1 cellular context compared by ENCODE assay signal in genomic region chr13:93201992-93202558, GRCh38.
TF ChIP-seq lines count a peak whose summit lies in the region.

No MANE protein-coding gene starts in this region.

TF ChIP-seq in HepG2, 621 proteins besides CTCF, POLR2A, EP300 and RAD21 (continued from another document and continues in another):
- no peak for TF ChIP-seq SP5 (CRISPR knock-in tag; IDR thresholded peaks at IDR 0.05; ENCODE audit: borderline replicate concordance, low read depth)
- TF ChIP-seq, protein P1, sequence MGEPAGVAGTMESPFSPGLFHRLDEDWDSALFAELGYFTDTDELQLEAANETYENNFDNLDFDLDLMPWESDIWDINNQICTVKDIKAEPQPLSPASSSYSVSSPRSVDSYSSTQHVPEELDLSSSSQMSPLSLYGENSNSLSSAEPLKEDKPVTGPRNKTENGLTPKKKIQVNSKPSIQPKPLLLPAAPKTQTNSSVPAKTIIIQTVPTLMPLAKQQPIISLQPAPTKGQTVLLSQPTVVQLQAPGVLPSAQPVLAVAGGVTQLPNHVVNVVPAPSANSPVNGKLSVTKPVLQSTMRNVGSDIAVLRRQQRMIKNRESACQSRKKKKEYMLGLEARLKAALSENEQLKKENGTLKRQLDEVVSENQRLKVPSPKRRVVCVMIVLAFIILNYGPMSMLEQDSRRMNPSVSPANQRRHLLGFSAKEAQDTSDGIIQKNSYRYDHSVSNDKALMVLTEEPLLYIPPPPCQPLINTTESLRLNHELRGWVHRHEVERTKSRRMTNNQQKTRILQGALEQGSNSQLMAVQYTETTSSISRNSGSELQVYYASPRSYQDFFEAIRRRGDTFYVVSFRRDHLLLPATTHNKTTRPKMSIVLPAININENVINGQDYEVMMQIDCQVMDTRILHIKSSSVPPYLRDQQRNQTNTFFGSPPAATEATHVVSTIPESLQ (CRISPR knock-in tag; conservative IDR thresholded peaks at IDR 0.05): no peak
- no peak for TF ChIP-seq MZF1 (CRISPR knock-in tag; IDR thresholded peaks at IDR 0.05; ENCODE audit: borderline replicate concordance)
- TF ChIP-seq, protein P2, sequence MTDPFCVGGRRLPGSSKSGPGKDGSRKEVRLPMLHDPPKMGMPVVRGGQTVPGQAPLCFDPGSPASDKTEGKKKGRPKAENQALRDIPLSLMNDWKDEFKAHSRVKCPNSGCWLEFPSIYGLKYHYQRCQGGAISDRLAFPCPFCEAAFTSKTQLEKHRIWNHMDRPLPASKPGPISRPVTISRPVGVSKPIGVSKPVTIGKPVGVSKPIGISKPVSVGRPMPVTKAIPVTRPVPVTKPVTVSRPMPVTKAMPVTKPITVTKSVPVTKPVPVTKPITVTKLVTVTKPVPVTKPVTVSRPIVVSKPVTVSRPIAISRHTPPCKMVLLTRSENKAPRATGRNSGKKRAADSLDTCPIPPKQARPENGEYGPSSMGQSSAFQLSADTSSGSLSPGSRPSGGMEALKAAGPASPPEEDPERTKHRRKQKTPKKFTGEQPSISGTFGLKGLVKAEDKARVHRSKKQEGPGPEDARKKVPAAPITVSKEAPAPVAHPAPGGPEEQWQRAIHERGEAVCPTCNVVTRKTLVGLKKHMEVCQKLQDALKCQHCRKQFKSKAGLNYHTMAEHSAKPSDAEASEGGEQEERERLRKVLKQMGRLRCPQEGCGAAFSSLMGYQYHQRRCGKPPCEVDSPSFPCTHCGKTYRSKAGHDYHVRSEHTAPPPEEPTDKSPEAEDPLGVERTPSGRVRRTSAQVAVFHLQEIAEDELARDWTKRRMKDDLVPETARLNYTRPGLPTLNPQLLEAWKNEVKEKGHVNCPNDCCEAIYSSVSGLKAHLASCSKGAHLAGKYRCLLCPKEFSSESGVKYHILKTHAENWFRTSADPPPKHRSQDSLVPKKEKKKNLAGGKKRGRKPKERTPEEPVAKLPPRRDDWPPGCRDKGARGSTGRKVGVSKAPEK (CRISPR knock-in tag; IDR thresholded peaks at IDR 0.05; ENCODE audit: borderline replicate concordance): peak; percentile 77; the same call in 1 of the 2 replicates
- TF ChIP-seq RELA (CRISPR knock-in tag; IDR thresholded peaks at IDR 0.05): no peak
- TF ChIP-seq NFE2 (CRISPR knock-in tag; IDR thresholded peaks at IDR 0.05): no peak
- TF ChIP-seq ZNF503 (CRISPR knock-in tag; IDR thresholded peaks at IDR 0.05): peak; percentile 70; the same call in 1 of the 2 replicates
- TF ChIP-seq, protein P3, sequence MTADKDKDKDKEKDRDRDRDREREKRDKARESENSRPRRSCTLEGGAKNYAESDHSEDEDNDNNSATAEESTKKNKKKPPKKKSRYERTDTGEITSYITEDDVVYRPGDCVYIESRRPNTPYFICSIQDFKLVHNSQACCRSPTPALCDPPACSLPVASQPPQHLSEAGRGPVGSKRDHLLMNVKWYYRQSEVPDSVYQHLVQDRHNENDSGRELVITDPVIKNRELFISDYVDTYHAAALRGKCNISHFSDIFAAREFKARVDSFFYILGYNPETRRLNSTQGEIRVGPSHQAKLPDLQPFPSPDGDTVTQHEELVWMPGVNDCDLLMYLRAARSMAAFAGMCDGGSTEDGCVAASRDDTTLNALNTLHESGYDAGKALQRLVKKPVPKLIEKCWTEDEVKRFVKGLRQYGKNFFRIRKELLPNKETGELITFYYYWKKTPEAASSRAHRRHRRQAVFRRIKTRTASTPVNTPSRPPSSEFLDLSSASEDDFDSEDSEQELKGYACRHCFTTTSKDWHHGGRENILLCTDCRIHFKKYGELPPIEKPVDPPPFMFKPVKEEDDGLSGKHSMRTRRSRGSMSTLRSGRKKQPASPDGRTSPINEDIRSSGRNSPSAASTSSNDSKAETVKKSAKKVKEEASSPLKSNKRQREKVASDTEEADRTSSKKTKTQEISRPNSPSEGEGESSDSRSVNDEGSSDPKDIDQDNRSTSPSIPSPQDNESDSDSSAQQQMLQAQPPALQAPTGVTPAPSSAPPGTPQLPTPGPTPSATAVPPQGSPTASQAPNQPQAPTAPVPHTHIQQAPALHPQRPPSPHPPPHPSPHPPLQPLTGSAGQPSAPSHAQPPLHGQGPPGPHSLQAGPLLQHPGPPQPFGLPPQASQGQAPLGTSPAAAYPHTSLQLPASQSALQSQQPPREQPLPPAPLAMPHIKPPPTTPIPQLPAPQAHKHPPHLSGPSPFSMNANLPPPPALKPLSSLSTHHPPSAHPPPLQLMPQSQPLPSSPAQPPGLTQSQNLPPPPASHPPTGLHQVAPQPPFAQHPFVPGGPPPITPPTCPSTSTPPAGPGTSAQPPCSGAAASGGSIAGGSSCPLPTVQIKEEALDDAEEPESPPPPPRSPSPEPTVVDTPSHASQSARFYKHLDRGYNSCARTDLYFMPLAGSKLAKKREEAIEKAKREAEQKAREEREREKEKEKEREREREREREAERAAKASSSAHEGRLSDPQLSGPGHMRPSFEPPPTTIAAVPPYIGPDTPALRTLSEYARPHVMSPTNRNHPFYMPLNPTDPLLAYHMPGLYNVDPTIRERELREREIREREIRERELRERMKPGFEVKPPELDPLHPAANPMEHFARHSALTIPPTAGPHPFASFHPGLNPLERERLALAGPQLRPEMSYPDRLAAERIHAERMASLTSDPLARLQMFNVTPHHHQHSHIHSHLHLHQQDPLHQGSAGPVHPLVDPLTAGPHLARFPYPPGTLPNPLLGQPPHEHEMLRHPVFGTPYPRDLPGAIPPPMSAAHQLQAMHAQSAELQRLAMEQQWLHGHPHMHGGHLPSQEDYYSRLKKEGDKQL (CRISPR knock-in tag; IDR thresholded peaks at IDR 0.05; ENCODE audit: low read depth): peak; percentile 85
- TF ChIP-seq, protein P4, sequence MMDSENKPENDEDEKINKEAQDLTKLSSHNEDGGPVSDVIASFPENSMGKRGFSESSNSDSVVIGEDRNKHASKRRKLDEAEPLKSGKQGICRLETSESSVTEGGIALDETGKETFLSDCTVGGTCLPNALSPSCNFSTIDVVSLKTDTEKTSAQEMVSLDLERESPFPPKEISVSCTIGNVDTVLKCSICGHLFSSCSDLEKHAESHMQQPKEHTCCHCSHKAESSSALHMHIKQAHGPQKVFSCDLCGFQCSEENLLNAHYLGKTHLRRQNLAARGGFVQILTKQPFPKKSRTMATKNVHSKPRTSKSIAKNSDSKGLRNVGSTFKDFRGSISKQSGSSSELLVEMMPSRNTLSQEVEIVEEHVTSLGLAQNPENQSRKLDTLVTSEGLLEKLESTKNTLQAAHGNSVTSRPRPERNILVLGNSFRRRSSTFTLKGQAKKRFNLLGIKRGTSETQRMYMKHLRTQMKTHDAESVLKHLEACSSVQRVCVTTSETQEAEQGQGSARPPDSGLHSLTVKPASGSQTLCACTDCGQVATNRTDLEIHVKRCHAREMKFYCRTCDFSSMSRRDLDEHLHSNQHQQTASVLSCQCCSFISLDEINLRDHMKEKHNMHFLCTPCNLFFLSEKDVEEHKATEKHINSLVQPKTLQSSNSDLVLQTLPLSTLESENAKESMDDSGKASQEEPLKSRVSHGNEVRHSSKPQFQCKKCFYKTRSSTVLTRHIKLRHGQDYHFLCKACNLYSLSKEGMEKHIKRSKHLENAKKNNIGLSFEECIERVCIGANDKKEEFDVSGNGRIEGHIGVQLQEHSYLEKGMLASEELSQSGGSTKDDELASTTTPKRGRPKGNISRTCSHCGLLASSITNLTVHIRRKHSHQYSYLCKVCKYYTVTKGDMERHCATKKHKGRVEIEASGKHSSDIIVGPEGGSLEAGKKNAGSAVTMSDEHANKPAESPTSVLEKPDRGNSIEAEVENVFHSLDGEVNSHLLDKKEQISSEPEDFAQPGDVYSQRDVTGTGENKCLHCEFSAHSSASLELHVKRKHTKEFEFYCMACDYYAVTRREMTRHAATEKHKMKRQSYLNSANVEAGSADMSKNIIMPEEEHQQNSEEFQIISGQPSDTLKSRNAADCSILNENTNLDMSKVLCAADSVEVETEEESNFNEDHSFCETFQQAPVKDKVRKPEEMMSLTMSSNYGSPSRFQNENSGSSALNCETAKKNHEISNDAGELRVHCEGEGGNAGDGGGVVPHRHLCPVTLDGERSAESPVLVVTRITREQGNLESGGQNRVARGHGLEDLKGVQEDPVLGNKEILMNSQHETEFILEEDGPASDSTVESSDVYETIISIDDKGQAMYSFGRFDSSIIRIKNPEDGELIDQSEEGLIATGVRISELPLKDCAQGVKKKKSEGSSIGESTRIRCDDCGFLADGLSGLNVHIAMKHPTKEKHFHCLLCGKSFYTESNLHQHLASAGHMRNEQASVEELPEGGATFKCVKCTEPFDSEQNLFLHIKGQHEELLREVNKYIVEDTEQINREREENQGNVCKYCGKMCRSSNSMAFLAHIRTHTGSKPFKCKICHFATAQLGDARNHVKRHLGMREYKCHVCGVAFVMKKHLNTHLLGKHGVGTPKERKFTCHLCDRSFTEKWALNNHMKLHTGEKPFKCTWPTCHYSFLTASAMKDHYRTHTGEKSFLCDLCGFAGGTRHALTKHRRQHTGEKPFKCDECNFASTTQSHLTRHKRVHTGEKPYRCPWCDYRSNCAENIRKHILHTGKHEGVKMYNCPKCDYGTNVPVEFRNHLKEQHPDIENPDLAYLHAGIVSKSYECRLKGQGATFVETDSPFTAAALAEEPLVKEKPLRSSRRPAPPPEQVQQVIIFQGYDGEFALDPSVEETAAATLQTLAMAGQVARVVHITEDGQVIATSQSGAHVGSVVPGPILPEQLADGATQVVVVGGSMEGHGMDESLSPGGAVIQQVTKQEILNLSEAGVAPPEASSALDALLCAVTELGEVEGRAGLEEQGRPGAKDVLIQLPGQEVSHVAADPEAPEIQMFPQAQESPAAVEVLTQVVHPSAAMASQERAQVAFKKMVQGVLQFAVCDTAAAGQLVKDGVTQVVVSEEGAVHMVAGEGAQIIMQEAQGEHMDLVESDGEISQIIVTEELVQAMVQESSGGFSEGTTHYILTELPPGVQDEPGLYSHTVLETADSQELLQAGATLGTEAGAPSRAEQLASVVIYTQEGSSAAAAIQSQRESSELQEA (CRISPR knock-in tag; IDR thresholded peaks at IDR 0.05; ENCODE audit: not compliant biosample characterization): no peak
- peak; percentile 48; the same call in 1 of the 2 replicates for TF ChIP-seq MAX (IDR thresholded peaks at IDR 0.05)
- TF ChIP-seq EZH2 (conservative IDR thresholded peaks at IDR 0.05; ENCODE audit: low read depth, low read length): no peak
- TF ChIP-seq ZNF225 (CRISPR knock-in tag; IDR thresholded peaks at IDR 0.05): no peak
- TF ChIP-seq ZNF776 (CRISPR knock-in tag; IDR thresholded peaks at IDR 0.05): no peak
- TF ChIP-seq ZNF577 (CRISPR knock-in tag; IDR thresholded peaks at IDR 0.05; ENCODE audit: borderline replicate concordance, low read depth): no peak
- TF ChIP-seq TBX2 (CRISPR knock-in tag; IDR thresholded peaks at IDR 0.05; ENCODE audit: borderline replicate concordance): peak; percentile 82
- TF ChIP-seq SOX13 (IDR thresholded peaks at IDR 0.05): peak; percentile 75
- peak in 1 of 2 experiments; percentile 99; a peak in 2 of 4 replicates for TF ChIP-seq SOX13 (CRISPR knock-in tag; conservative IDR thresholded peaks at IDR 0.05 in 1 of 2, IDR thresholded peaks at IDR 0.05 in 1 of 2)
- no peak for TF ChIP-seq ZNF770 (CRISPR knock-in tag; IDR thresholded peaks at IDR 0.05)
- TF ChIP-seq, protein P5, sequence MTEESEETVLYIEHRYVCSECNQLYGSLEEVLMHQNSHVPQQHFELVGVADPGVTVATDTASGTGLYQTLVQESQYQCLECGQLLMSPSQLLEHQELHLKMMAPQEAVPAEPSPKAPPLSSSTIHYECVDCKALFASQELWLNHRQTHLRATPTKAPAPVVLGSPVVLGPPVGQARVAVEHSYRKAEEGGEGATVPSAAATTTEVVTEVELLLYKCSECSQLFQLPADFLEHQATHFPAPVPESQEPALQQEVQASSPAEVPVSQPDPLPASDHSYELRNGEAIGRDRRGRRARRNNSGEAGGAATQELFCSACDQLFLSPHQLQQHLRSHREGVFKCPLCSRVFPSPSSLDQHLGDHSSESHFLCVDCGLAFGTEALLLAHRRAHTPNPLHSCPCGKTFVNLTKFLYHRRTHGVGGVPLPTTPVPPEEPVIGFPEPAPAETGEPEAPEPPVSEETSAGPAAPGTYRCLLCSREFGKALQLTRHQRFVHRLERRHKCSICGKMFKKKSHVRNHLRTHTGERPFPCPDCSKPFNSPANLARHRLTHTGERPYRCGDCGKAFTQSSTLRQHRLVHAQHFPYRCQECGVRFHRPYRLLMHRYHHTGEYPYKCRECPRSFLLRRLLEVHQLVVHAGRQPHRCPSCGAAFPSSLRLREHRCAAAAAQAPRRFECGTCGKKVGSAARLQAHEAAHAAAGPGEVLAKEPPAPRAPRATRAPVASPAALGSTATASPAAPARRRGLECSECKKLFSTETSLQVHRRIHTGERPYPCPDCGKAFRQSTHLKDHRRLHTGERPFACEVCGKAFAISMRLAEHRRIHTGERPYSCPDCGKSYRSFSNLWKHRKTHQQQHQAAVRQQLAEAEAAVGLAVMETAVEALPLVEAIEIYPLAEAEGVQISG (CRISPR knock-in tag; IDR thresholded peaks at IDR 0.05): no peak
- TF ChIP-seq NCOA1 (CRISPR knock-in tag; IDR thresholded peaks at IDR 0.05): no peak
- TF ChIP-seq ZC3H13 (CRISPR knock-in tag; IDR thresholded peaks at IDR 0.05): no peak
- no peak for TF ChIP-seq ZKSCAN1 (IDR thresholded peaks at IDR 0.05; ENCODE audit: low read length)
- TF ChIP-seq ZNF235 (CRISPR knock-in tag; IDR thresholded peaks at IDR 0.05; ENCODE audit: borderline replicate concordance): no peak
- TF ChIP-seq SIN3B (IDR thresholded peaks at IDR 0.05; ENCODE audit: low read length): no peak
- no peak for TF ChIP-seq TRIM24 (CRISPR knock-in tag; IDR thresholded peaks at IDR 0.05)
- TF ChIP-seq ZNF670 (CRISPR knock-in tag; IDR thresholded peaks at IDR 0.05; ENCODE audit: borderline replicate concordance): no peak
- TF ChIP-seq MED1 (CRISPR knock-in tag; IDR thresholded peaks at IDR 0.05): peak; percentile 74
